In genomic region chr3:149455366-149455765, GRCh38 we compare ENCODE assay signal across 14 cellular contexts. TPM values are rescaled to one million over a fixed set of nuclear protein-coding genes. Genes with fewer than 3 reads are reported as not detected.
DNase-seq lines count a peak whose midpoint lies in the region; ATAC-seq, FAIRE-seq and TF ChIP-seq lines count a peak whose summit lies in the region.
"Had no signal": no experiment of that assay in that cellular context is flagged by ENCODE, and none has a peak within 500 bp of the region (broad histone marks: within the 10 kb centered on the region; RNA-seq: fewer than 3 reads in every experiment).

No MANE protein-coding gene starts in this region.

- H3K27me3 ChIP-seq in GM23248 (replicated peaks; ENCODE audit: insufficient read depth) (no peaks in the 10 kb centered on the region), Panc1 (ENCODE audit: control insufficient read depth, insufficient read depth, low read length) (no peaks in the 10 kb centered on the region), osteoblast (ENCODE audit: insufficient read depth, low read length) (no peaks in the 10 kb centered on the region), pancreas (no peaks in the 10 kb centered on the region)
- H3K27me3 ChIP-seq: BLaER1 had no signal

- peaks cover 8% of the 10 kb centered on the region for H3K36me3 Mint-ChIP-seq in mesothelial cell of epicardium
- H3K36me3 Mint-ChIP-seq: IgD-negative memory B cell had no signal

- peak overlapping the region; percentile 23 for H3K27ac Mint-ChIP-seq in mesothelial cell of epicardium
- H3K27ac Mint-ChIP-seq: IgD-negative memory B cell had no signal

- H2AFZ ChIP-seq in GM23248 (no peak overlapping the region), osteoblast (ENCODE audit: low read length) (no peak overlapping the region)

- H3K36me3 ChIP-seq in GM23248 (ENCODE audit: low read depth) = no peaks in the 10 kb centered on the region
- no peaks in the 10 kb centered on the region for H3K36me3 ChIP-seq in Panc1 (ENCODE audit: control insufficient read depth, insufficient read depth, low read length)
- peaks cover 5% of the 10 kb centered on the region for H3K36me3 ChIP-seq in osteoblast (ENCODE audit: insufficient read depth, low read length)
- no peaks in the 10 kb centered on the region for H3K36me3 ChIP-seq in pancreas

- H4K20me1 ChIP-seq in GM23248 (ENCODE audit: insufficient read depth) = no peaks in the 10 kb centered on the region
- no peaks in the 10 kb centered on the region for H4K20me1 ChIP-seq in osteoblast (ENCODE audit: insufficient read depth, low read length)
- H4K20me1 ChIP-seq: BLaER1 had no signal

- H3K79me2 ChIP-seq in GM23248 (ENCODE audit: insufficient read depth) = no peaks in the 10 kb centered on the region
- H3K79me2 ChIP-seq in osteoblast (ENCODE audit: insufficient read depth, low read length) = no peaks in the 10 kb centered on the region

- no peaks in the 10 kb centered on the region for H3K9me2 ChIP-seq in GM23248 (ENCODE audit: insufficient read depth)

- DNase-seq in GM23248 = no peak
- no peak for DNase-seq in Panc1 (ENCODE audit: low read depth, low spot score)
- no peak for DNase-seq in mesothelial cell of epicardium (ENCODE audit: low spot score in 2 of 2, unreplicated experiment in 2 of 2)
- DNase-seq in osteoblast (ENCODE audit: insufficient read length, low spot score, missing footprints) = no peak
- DNase-seq in KG1 (lab: John Stamatoyannopoulos, UW) = no peak
- DNase-seq in pancreas = no peak
- DNase-seq in KBM-7 = no peak
- DNase-seq: 8988T, AML-193, DMS53, HCEC 1CT had no signal

- TF ChIP-seq CTCF in Panc1 (IDR thresholded peaks at IDR 0.05) (no peak), mesothelial cell of epicardium (IDR thresholded peaks at IDR 0.05; ENCODE audit: unreplicated experiment) (no peak), osteoblast (IDR thresholded peaks at IDR 0.05; ENCODE audit: extremely low read depth, low read depth, low read length) (no peak), pancreas (IDR thresholded peaks at IDR 0.05) (no peak)

- FAIRE-seq in pancreas (lab: Jason Lieb, UNC) = no peak

- no peaks in the 10 kb centered on the region for H3K9me3 ChIP-seq in GM23248 (ENCODE audit: low read depth)
- peaks cover 7% of the 10 kb centered on the region; the same call in 1 of the 2 replicates for H3K9me3 ChIP-seq in Panc1 (ENCODE audit: control insufficient read depth, insufficient read depth, low read depth, low read length)
- no peaks in the 10 kb centered on the region for H3K9me3 ChIP-seq in osteoblast (ENCODE audit: low read depth, low read length)
- H3K9me3 ChIP-seq in pancreas = no peaks in the 10 kb centered on the region

- BruUV-seq in Panc1 (replicated peaks; lab: Mats Ljungman, UMichigan) = no TSS peak

- H3K9ac ChIP-seq in GM23248 = no peak overlapping the region
- H3K9ac ChIP-seq: BLaER1 had no signal

- no peak for ATAC-seq in Panc1
- ATAC-seq in pancreas = no peak

- in situ Hi-C loops in GM23248 (cut with MboI) (no loop called here), Panc1 (cut with HindIII; ENCODE audit: low pct_unique_long_range_greater_than_20kb, low sequenced_read_pairs) (no loop called here), KBM-7 (cut with MboI; ENCODE audit: low pct_unique_long_range_greater_than_20kb, low sequenced_read_pairs) (no loop called here)

- CTCF ChIA-PET in Panc1 (lab: Charles Lee) = no interaction called here

- H3K4me1 Mint-ChIP-seq in mesothelial cell of epicardium = peaks cover 31% of the 10 kb centered on the region
- H3K4me1 Mint-ChIP-seq: IgD-negative memory B cell had no signal

- H3K4me2 ChIP-seq in GM23248 (ENCODE audit: unreplicated experiment) (peak overlapping the region; percentile 29), osteoblast (ENCODE audit: insufficient read depth, low read length) (no peak overlapping the region)
- H3K4me2 ChIP-seq: BLaER1 had no signal

- peak overlapping the region; percentile 43 for H3K27ac ChIP-seq in GM23248
- peak overlapping the region; percentile 9; the same call in 1 of the 2 replicates for H3K27ac ChIP-seq in Panc1 (ENCODE audit: low read length)
- H3K27ac ChIP-seq in osteoblast (ENCODE audit: low read depth, low read length) = peak overlapping the region; percentile 27
- no peak overlapping the region for H3K27ac ChIP-seq in pancreas
- H3K27ac ChIP-seq: BLaER1 had no signal

- WGBS in GM23248 (ENCODE audit: low coverage in 1 of 2, low lambda C conversion rate in 2 of 2, missing lambda C conversion rate in 2 of 2), 2 experiments = 89 to 90% methylated on average over 3 of the region's 3 CpGs
- 77 to 79% methylated on average over 3 of the region's 3 CpGs for WGBS in pancreas, 2 donors

- peaks cover 29% of the 10 kb centered on the region for H3K9me3 Mint-ChIP-seq in mesothelial cell of epicardium

- intact Hi-C loops in Panc1 (cut with micrococcal nuclease; ENCODE audit: unreplicated experiment) (no loop called here), pancreas (cut with DNase I) (no loop called here)

- POLR2A ChIA-PET in Panc1 (lab: Charles Lee) = no interaction called here

- no peaks in the 10 kb centered on the region for H3K27me3 Mint-ChIP-seq in mesothelial cell of epicardium (ENCODE audit: low read depth)

- H3K4me3 Mint-ChIP-seq in mesothelial cell of epicardium = no peak overlapping the region
- H3K4me3 Mint-ChIP-seq: IgD-negative memory B cell had no signal

- peaks cover 28% of the 10 kb centered on the region for H3F3A ChIP-seq in GM23248 (ENCODE audit: insufficient read depth)

- H3K4me1 ChIP-seq in GM23248 (ENCODE audit: insufficient read depth) (peaks cover 38% of the 10 kb centered on the region), Panc1 (ENCODE audit: control insufficient read depth, insufficient read depth, low read length) (no peaks in the 10 kb centered on the region), osteoblast (ENCODE audit: insufficient read depth, low read length) (peaks cover 22% of the 10 kb centered on the region), pancreas (peaks cover 8 to 12% (median 9%) of the 10 kb centered on the region in 3 donors)
- H3K4me1 ChIP-seq: BLaER1 had no signal

- H3K4me3 ChIP-seq in GM23248 (no peak overlapping the region), Panc1 (ENCODE audit: low read depth in 2 of 2, low read length in 2 of 2) (no peak overlapping the region), osteoblast (ENCODE audit: insufficient read depth, low read length) (no peak overlapping the region), pancreas (no peak overlapping the region)
- H3K4me3 ChIP-seq: BLaER1 had no signal

RNA-seq across cellular contexts. Expression of gene TM4SF4, which starts 19.1 kb away (rescaled TPM):
- total RNA-seq in GM23248 (2014; rRNA removed; shearing (Covaris generic)) = 0.97 TPM in 1 of 2 replicates, not detected in the other
- 0.48 and 0.96 TPM in 2 replicates for polyA plus RNA-seq in GM23248 (2016; fragmentation: Nextera tagmentation; extraction: Ambion mirVana)
- total RNA-seq in Panc1 (2021; ENCODE audit: unreplicated experiment) = 0.46 TPM
- polyA plus RNA-seq in Panc1 (2012; ENCODE audit: insufficient read length) = not detected
- 0.34 to 1.8 TPM (median 1.4 TPM) in 3 replicates for total RNA-seq in mesothelial cell of epicardium
- under 0.01 TPM in 1 of 2 replicates, not detected in the other for total RNA-seq in osteoblast
- 10 to 100 TPM; 38.2 to 90.1 (median 45.8) TPM for total RNA-seq in pancreas
- polyA plus RNA-seq in pancreas = 100 to 1,000 TPM in 1 of 2 donors, 10 to 100 TPM in 1; 18.9 to 411 TPM
- total RNA-seq: H4 had no signal
- polyA plus RNA-seq: IgD-negative memory B cell had no signal

Comparison
In these comparisons a context has a peak if more than half of its experiments do, and no peak if none do; other contexts are left out.
1. H3K27ac ChIP-seq: peak in GM23248 (single experiment), Panc1 (single experiment) and osteoblast (single experiment); none in pancreas (0 of 4).
2. RNA of gene TM4SF4, which starts 19.1 kb away (total RNA-seq): 38.2 to 90.1 TPM in pancreas; 0.97 TPM in GM23248, 0.46 TPM in Panc1 (single experiment), 0.34 to 1.8 TPM in mesothelial cell of epicardium and under 0.01 TPM in osteoblast; every median in the first group is over 10 times any median in the second.